11 cellular contexts compared by ENCODE assay signal in genomic region chr11:11349870-11350325, GRCh38. TPM values are rescaled to one million over a fixed set of nuclear protein-coding genes. Genes with fewer than 3 reads are reported as not detected.
DNase-seq lines count a peak whose midpoint lies in the region.
"Had no signal": no experiment of that assay in that cellular context is flagged by ENCODE, and none has a peak within 500 bp of the region (broad histone marks: within the 10 kb centered on the region; RNA-seq: fewer than 3 reads in every experiment).

No MANE protein-coding gene starts in this region.

- no peaks in the 10 kb centered on the region for H3K9me3 ChIP-seq in subcutaneous abdominal adipose tissue (ENCODE audit: control insufficient read depth in 5 of 5, low read length in 5 of 5)
- H3K9me3 ChIP-seq in CD8-positive, alpha-beta memory T cell (ENCODE audit: low read length), result no peaks in the 10 kb centered on the region
- H3K9me3 ChIP-seq: thoracic aorta had no signal

- peak; percentile 82 for DNase-seq in HT1080 (ENCODE audit: low read depth)
- DNase-seq in cerebellum (ENCODE audit: low spot score), result peak; percentile 28
- DNase-seq in kidney glomerular epithelial cell (lab: John Stamatoyannopoulos, UW), result peak; percentile 70
- no peak for DNase-seq in stimulated activated CD4-positive, alpha-beta T cell treated with anti-CD3 and anti-CD28 coated beads, Interleukin-2, amount 100 ng/mL, for 48 hours
- no peak for DNase-seq in CD8-positive, alpha-beta memory T cell
- no peak for DNase-seq in HuH-7.5 (ENCODE audit: low spot score)
- DNase-seq in NCI-H2171 treated with DMSO at 0.1 percent for 48 hours (lab: John Stamatoyannopoulos, UW), result no peak
- DNase-seq: mesendoderm; stimulated activated CD4-positive, alpha-beta T cell treated with anti-CD3 and anti-CD28 coated beads, Interleukin-2, amount 100 ng/mL, for 24 hours had no signal

- CTCF ChIA-PET in CD8-positive, alpha-beta memory T cell (lab: Charles Lee), result no interaction called here

- no peak overlapping the region for H3K4me3 ChIP-seq in subcutaneous abdominal adipose tissue (ENCODE audit: low read depth in 1 of 5, low read length in 5 of 5)
- no peak overlapping the region for H3K4me3 ChIP-seq in CD8-positive, alpha-beta memory T cell (ENCODE audit: low read length)
- H3K4me3 ChIP-seq: thoracic aorta had no signal

- peaks cover 0 to 4% of the 10 kb centered on the region in 2 donors for H3K27me3 Mint-ChIP-seq in CD8-positive, alpha-beta memory T cell

- no peaks in the 10 kb centered on the region for H3K9me3 Mint-ChIP-seq in CD8-positive, alpha-beta memory T cell

- no peaks in the 10 kb centered on the region for H3K27me3 ChIP-seq in subcutaneous abdominal adipose tissue (ENCODE audit: control insufficient read depth in 5 of 5, insufficient read depth in 4 of 5, low read length in 5 of 5)
- no peaks in the 10 kb centered on the region for H3K27me3 ChIP-seq in CD8-positive, alpha-beta memory T cell (ENCODE audit: insufficient read depth, low read length, poor library complexity, severe bottlenecking)

- no peak overlapping the region for H3K27ac Mint-ChIP-seq in CD8-positive, alpha-beta memory T cell

- POLR2A ChIA-PET in CD8-positive, alpha-beta memory T cell (lab: Charles Lee), result no interaction called here

- H3K27ac ChIP-seq in subcutaneous abdominal adipose tissue (ENCODE audit: low read depth, low read length), result peak overlapping the region; percentile 6
- no peak overlapping the region for H3K27ac ChIP-seq in CD8-positive, alpha-beta memory T cell (ENCODE audit: low read depth, low read length)
- H3K27ac ChIP-seq: thoracic aorta had no signal

- H3K4me1 Mint-ChIP-seq in CD8-positive, alpha-beta memory T cell, result no peaks in the 10 kb centered on the region

- no peaks in the 10 kb centered on the region for H3K36me3 ChIP-seq in subcutaneous abdominal adipose tissue (ENCODE audit: control insufficient read depth in 5 of 5, insufficient read depth in 5 of 5, low read length in 5 of 5)
- no peaks in the 10 kb centered on the region for H3K36me3 ChIP-seq in CD8-positive, alpha-beta memory T cell (ENCODE audit: insufficient read depth, low read length)
- H3K36me3 ChIP-seq: thoracic aorta had no signal

- no peak overlapping the region for H3K9ac ChIP-seq in subcutaneous abdominal adipose tissue (ENCODE audit: low read length in 5 of 5)

- H3K4me3 Mint-ChIP-seq in CD8-positive, alpha-beta memory T cell, result no peak overlapping the region

- peaks cover 10 to 38% (median 35%) of the 10 kb centered on the region in 5 donors for H3K4me1 ChIP-seq in subcutaneous abdominal adipose tissue (ENCODE audit: control insufficient read depth in 5 of 5, insufficient read depth in 5 of 5, low read length in 5 of 5)
- no peaks in the 10 kb centered on the region for H3K4me1 ChIP-seq in CD8-positive, alpha-beta memory T cell (ENCODE audit: insufficient read depth, low read length)

- no peaks in the 10 kb centered on the region for H3K36me3 Mint-ChIP-seq in CD8-positive, alpha-beta memory T cell

RNA-seq across cellular contexts. Expression of gene CSNK2A3, which starts 3.2 kb away (rescaled TPM):
- 2.7 and 3.2 TPM in 2 replicates for total RNA-seq in HT1080 (2014; rRNA removed; shearing (Covaris generic))
- 3.3 and 3.8 TPM in 2 replicates for polyA plus RNA-seq in HT1080 (2015; cell fraction: cytosol; rRNA removed)
- 3.1 and 3.2 TPM in 2 replicates for polyA plus RNA-seq in HT1080 (2015; cell fraction: nucleus; rRNA removed)
- total RNA-seq in cerebellum, result 6.2 TPM
- total RNA-seq in CD8-positive, alpha-beta memory T cell, result 1 to 10 TPM; 2.6 TPM
- 1.1 TPM for polyA plus RNA-seq in CD8-positive, alpha-beta memory T cell

Comparison
In these comparisons a context has a peak if more than half of its experiments do, and no peak if none do; other contexts are left out.
1. DNase-seq: peak in HT1080 (single experiment), cerebellum (single experiment) and kidney glomerular epithelial cell (single experiment); none in stimulated activated CD4-positive, alpha-beta T cell treated with anti-CD3 and anti-CD28 coated beads, Interleukin-2, amount 100 ng/mL, for 48 hours (0 of 2), CD8-positive, alpha-beta memory T cell (0 of 5), HuH-7.5 (single experiment) and NCI-H2171 treated with DMSO at 0.1 percent for 48 hours (single experiment).